Comparison of ENCODE assay signal across 8 cellular contexts in genomic region chr19:11355160-11356073, GRCh38. TPM values are rescaled to one million over a fixed set of nuclear protein-coding genes. Genes with fewer than 3 reads are reported as not detected.
DNase-seq lines count a peak whose midpoint lies in the region; ATAC-seq and TF ChIP-seq lines count a peak whose summit lies in the region.

Gene PLPPR2 (plus strand): TSS chr19:11355432. CDS start chr19:11357674, 2,242 bp downstream.

- H3K27me3 ChIP-seq in GM23338 (ENCODE audit: insufficient read depth), result peaks cover 5% of the 10 kb centered on the region; the same call in 1 of the 2 replicates
- H3K27me3 ChIP-seq in spleen (replicated peaks in 1 of 7), result peaks cover 0 to 9% (median 0%) of the 10 kb centered on the region in 7 donors

- H3K4me1 ChIP-seq in GM23338 (ENCODE audit: insufficient read depth) (peaks cover 10% of the 10 kb centered on the region), spleen (peaks cover 0 to 38% (median 14%) of the 10 kb centered on the region in 6 donors)

- ATAC-seq in GM23338, result peak; percentile 89
- ATAC-seq in central memory CD8-positive, alpha-beta T cell (replicated peaks; ENCODE audit: extremely low read depth, poor library complexity, severe bottlenecking), result peak; percentile 77
- ATAC-seq in GM21526 (IDR thresholded peaks at IDR 0.05; ENCODE audit: low FRiP score, unreplicated experiment), result no peak

- no peaks in the 10 kb centered on the region; the same call in 2 of the 3 replicates for H3K36me3 Mint-ChIP-seq in GM23338 (ENCODE audit: low read depth)
- H3K36me3 Mint-ChIP-seq in central memory CD8-positive, alpha-beta T cell (ENCODE audit: insufficient read depth), result no peaks in the 10 kb centered on the region

- H3F3A ChIP-seq in GM23338 (replicated peaks; ENCODE audit: low read depth), result no peaks in the 10 kb centered on the region

- peak within 1 kb of the TSS; percentile 91 for H3K4me3 ChIP-seq in AG10803 (ENCODE audit: low read length)
- peak within 1 kb of the TSS; percentile 62 for H3K4me3 ChIP-seq in GM23338
- H3K4me3 ChIP-seq in spleen, result peak within 1 kb of the TSS; percentile 34 to 76 (median 51)

- intact Hi-C loops in spleen (cut with DNase I; ENCODE audit: low total_unique reads), result no loop called here

- no peaks in the 10 kb centered on the region; the same call in 2 of the 3 replicates for H3K9me3 Mint-ChIP-seq in GM23338
- no peaks in the 10 kb centered on the region for H3K9me3 Mint-ChIP-seq in central memory CD8-positive, alpha-beta T cell

- no peaks in the 10 kb centered on the region for H3K36me3 ChIP-seq in GM23338 (ENCODE audit: insufficient read depth)
- peaks cover 0 to 36% (median 0%) of the 10 kb centered on the region in 6 donors for H3K36me3 ChIP-seq in spleen

- peak; percentile 85 for DNase-seq in AG10803 (ENCODE audit: low read depth)
- peak; percentile 99 for DNase-seq in GM23338 (ENCODE audit: low spot score)
- peak; percentile 41 for DNase-seq in NCI-H2227 treated with DMSO at 0.1 percent for 48 hours (lab: John Stamatoyannopoulos, UW)
- peak; percentile 89 for DNase-seq in activated CD4-positive, CD25-positive, alpha-beta regulatory T cell treated with anti-CD3 and anti-CD28 coated beads, Interleukin-2, amount 50 U/mL, for 72 hours
- DNase-seq in central memory CD8-positive, alpha-beta T cell (ENCODE audit: low spot score in 2 of 2), result peak; percentile 71 to 74
- DNase-seq in islet precursor cell, result peak; percentile 90
- DNase-seq in spleen, result peak; percentile 95

- no peak within 1 kb of the TSS for H3K27ac Mint-ChIP-seq in GM23338
- peak within 1 kb of the TSS; percentile 80 for H3K27ac Mint-ChIP-seq in central memory CD8-positive, alpha-beta T cell (ENCODE audit: low read depth)

- H3K9me3 ChIP-seq in spleen, result no peaks in the 10 kb centered on the region

- H3K4me2 ChIP-seq in GM23338, result peak within 1 kb of the TSS; percentile 81

- H3K79me2 ChIP-seq in GM23338 (replicated peaks; ENCODE audit: insufficient read depth), result no peaks in the 10 kb centered on the region

- peak within 1 kb of the TSS; percentile 80 for H2AFZ ChIP-seq in GM23338

- H3K4me3 Mint-ChIP-seq in GM23338, result peak within 1 kb of the TSS; percentile 77
- H3K4me3 Mint-ChIP-seq in central memory CD8-positive, alpha-beta T cell, result peak within 1 kb of the TSS; percentile 74

- no peaks in the 10 kb centered on the region for H3K9me2 ChIP-seq in GM23338 (ENCODE audit: insufficient read depth)

- H3K27me3 Mint-ChIP-seq in GM23338 (ENCODE audit: insufficient read depth, low read depth, poor library complexity), result peaks cover 37% of the 10 kb centered on the region
- peaks cover 26% of the 10 kb centered on the region for H3K27me3 Mint-ChIP-seq in central memory CD8-positive, alpha-beta T cell

- peaks cover 15% of the 10 kb centered on the region for H3K4me1 Mint-ChIP-seq in GM23338
- H3K4me1 Mint-ChIP-seq in central memory CD8-positive, alpha-beta T cell, result peaks cover 20% of the 10 kb centered on the region

- H4K20me1 ChIP-seq in GM23338 (replicated peaks; ENCODE audit: insufficient read depth), result no peaks in the 10 kb centered on the region

- 3 to 7% (median 5%) methylated on average over 41 to 62 of the region's 62 CpGs for WGBS in spleen, 5 donors

- TF ChIP-seq CTCF in AG10803 (conservative IDR thresholded peaks at IDR 0.05; ENCODE audit: low read length) (no peak), GM23338 (conservative IDR thresholded peaks at IDR 0.05; ENCODE audit: low read depth in 2 of 2) (no peak), spleen (IDR thresholded peaks at IDR 0.05 in 8 of 11, conservative IDR thresholded peaks at IDR 0.05 in 3 of 11) (no peak)

- peak in 1 of 3 donors; percentile 26 for TF ChIP-seq POLR2A in spleen (IDR thresholded peaks at IDR 0.05)

- H3K27ac ChIP-seq in GM23338 (ENCODE audit: low read depth) (no peak within 1 kb of the TSS), spleen (peak within 1 kb of the TSS in 7 of 8 donors; percentile 48 to 92 (median 79))

TF ChIP-seq in GM23338, 12 proteins besides CTCF, POLR2A, EP300 and RAD21:
- TF ChIP-seq POLR2AphosphoS5 (IDR thresholded peaks at IDR 0.05; ENCODE audit: low read depth) (peak; percentile 74), ZNF462 (CRISPR knock-in tag; IDR thresholded peaks at IDR 0.05) (no peak)

RNA-seq across cellular contexts. Expression of gene PLPPR2, which starts in this region (rescaled TPM):
- total RNA-seq in GM23338 (2014; rRNA removed; shearing (Covaris generic)), result 5.7 and 12.0 TPM in 2 replicates
- polyA plus RNA-seq in GM23338 (2016; fragmentation: Nextera tagmentation; extraction: Ambion mirVana), result 5.0 and 9.0 TPM in 2 replicates
- 10 to 100 TPM; 19.0 to 41.0 (median 26.6) TPM for total RNA-seq in spleen
- 10 to 100 TPM in 1 of 3 donors, 1 to 10 TPM in 2; 4.2 to 10.8 (median 8.5) TPM for polyA plus RNA-seq in spleen

Comparison
In these comparisons a context has a peak if more than half of its experiments do, and no peak if none do; other contexts are left out.
1. DNase-seq: peak in every context shown above with its lines; median percentile 99 in GM23338; 95 in spleen; 90 in islet precursor cell; 89 in activated CD4-positive, CD25-positive, alpha-beta regulatory T cell treated with anti-CD3 and anti-CD28 coated beads, Interleukin-2, amount 50 U/mL, for 72 hours; 85 in AG10803; 72 in central memory CD8-positive, alpha-beta T cell; 41 in NCI-H2227 treated with DMSO at 0.1 percent for 48 hours.